In genomic region chr15:72117448-72117697, GRCh38 we compare ENCODE assay signal across 8 cellular contexts. TPM values are rescaled to one million over a fixed set of nuclear protein-coding genes. Genes with fewer than 3 reads are reported as not detected.
A peak's percentile ranks its signal among the peaks of the same experiment; 100 is the strongest.
DNase-seq lines count a peak whose midpoint lies in the region; ATAC-seq, FAIRE-seq and TF ChIP-seq lines count a peak whose summit lies in the region.

No MANE protein-coding gene starts in this region.

- H3K4me2 ChIP-seq in Karpas-422 (ENCODE audit: low read depth, low read length, poor library complexity, severe bottlenecking) (peak overlapping the region; percentile 85), HepG2 (ENCODE audit: low read depth, low read length) (peak overlapping the region; percentile 96)

- H3K4me3 ChIP-seq in Karpas-422 (ENCODE audit: low read length) (peak overlapping the region; percentile 80), HepG2 (replicated peaks in 1 of 3; ENCODE audit: insufficient read depth in 1 of 3, low read depth in 2 of 3, low read length in 3 of 3) (peak overlapping the region; percentile 74 to 95 (median 93))

- CTCF ChIA-PET in HepG2 (lab: Yijun Ruan, JAX; ENCODE audit: low intra/inter-chr PET ratio, low total read pairs): no interaction called here

- H3K79me2 ChIP-seq in Karpas-422 (ENCODE audit: low read length) (peaks cover 56% of the 10 kb centered on the region), HepG2 (ENCODE audit: insufficient read depth, low read length) (peaks cover 13% of the 10 kb centered on the region)

- H3K36me3 ChIP-seq in Karpas-422 (ENCODE audit: insufficient read depth, low read length): no peaks in the 10 kb centered on the region
- no peaks in the 10 kb centered on the region for H3K36me3 ChIP-seq in HepG2 (replicated peaks in 1 of 2; ENCODE audit: control insufficient read depth in 1 of 2, insufficient read depth in 2 of 2, low read length in 2 of 2)

- WGBS in HepG2 (ENCODE audit: low lambda C conversion rate): no CpG with 5 or more reads among the region's 27 CpGs

- DNase-seq in GDM1 (lab: John Stamatoyannopoulos, UW) (peak; percentile 54), H4 (ENCODE audit: low spot score) (peak; percentile 56), Karpas-422 (no peak), cerebellum (ENCODE audit: low spot score) (peak; percentile 33), HepG2 (ENCODE audit: low spot score) (peak; percentile 32), cerebellar nuclear complex (lab: John Stamatoyannopoulos, UW) (no peak)
- DNase-seq in activated CD4-positive, CD25-positive, alpha-beta regulatory T cell treated with anti-CD3 and anti-CD28 coated beads, Interleukin-2, amount 50 U/mL, for 72 hours: peak; percentile 76
- peak; percentile 35 to 77 (median 35) for DNase-seq in stimulated activated CD4-positive, alpha-beta T cell treated with anti-CD3 and anti-CD28 coated beads, TNF-alpha, amount 100 ng/mL, for 24 hours (ENCODE audit: low read depth in 3 of 3)

- H3K9me3 ChIP-seq in Karpas-422 (ENCODE audit: low read length): no peaks in the 10 kb centered on the region
- H3K9me3 ChIP-seq in HepG2 (ENCODE audit: low read length): no peaks in the 10 kb centered on the region

- H4K20me1 ChIP-seq in Karpas-422 (ENCODE audit: insufficient read depth, low read depth, low read length) (no peaks in the 10 kb centered on the region), HepG2 (ENCODE audit: insufficient read depth, low read length) (no peaks in the 10 kb centered on the region)

- peak; percentile 79 for ATAC-seq in HepG2

- TF ChIP-seq CTCF in HepG2 (CRISPR knock-in tag; IDR thresholded peaks at IDR 0.05): no peak

- BruUV-seq in HepG2 (replicated peaks; lab: Mats Ljungman, UMichigan): no TSS peak

- H3K27ac ChIP-seq in Karpas-422 (ENCODE audit: low read length): peak overlapping the region; percentile 87
- peak overlapping the region; percentile 73 for H3K27ac ChIP-seq in HepG2 (ENCODE audit: extremely low read length, insufficient read depth, low read length)

- H3K9ac ChIP-seq in Karpas-422 (ENCODE audit: low read length): peak overlapping the region; percentile 82
- peak overlapping the region; percentile 70 for H3K9ac ChIP-seq in HepG2 (ENCODE audit: insufficient read depth, low read depth, low read length)

- TF ChIP-seq EP300 in HepG2 (IDR thresholded peaks at IDR 0.05; ENCODE audit: low read depth in 2 of 2, low read length in 2 of 2) (no peak), HepG2 (CRISPR knock-in tag; IDR thresholded peaks at IDR 0.05; ENCODE audit: borderline replicate concordance) (no peak)

- no peak for FAIRE-seq in HepG2 (lab: Jason Lieb, UNC)

- no peaks in the 10 kb centered on the region for H3K27me3 ChIP-seq in Karpas-422 (ENCODE audit: low read length)
- H3K27me3 ChIP-seq in HepG2 (ENCODE audit: control insufficient read depth in 1 of 2, insufficient read depth in 2 of 2, low read length in 2 of 2): no peaks in the 10 kb centered on the region

- intact Hi-C loops in HepG2 (cut with micrococcal nuclease; ENCODE audit: unreplicated experiment): no loop called here

- TF ChIP-seq POLR2A in HepG2 (IDR thresholded peaks at IDR 0.05; ENCODE audit: insufficient read depth in 1 of 2, low read depth in 2 of 2, low read length in 2 of 2): no peak

- H2AFZ ChIP-seq in Karpas-422 (ENCODE audit: low read length) (peak overlapping the region; percentile 19; the same call in 1 of the 2 replicates), HepG2 (ENCODE audit: low read length) (no peak overlapping the region)

- POLR2A ChIA-PET in HepG2 (lab: Yijun Ruan, JAX): interaction anchor here (1.5 kb wide), 1 partner anchor 13 kb away, joined by 3 read pairs; no protein-coding TSS in a partner anchor

- TF ChIP-seq RAD21 in HepG2 (CRISPR knock-in tag; IDR thresholded peaks at IDR 0.05): no peak

- no peaks in the 10 kb centered on the region for H3K9me2 ChIP-seq in Karpas-422 (replicated peaks; ENCODE audit: insufficient read depth, low read length)

- in situ Hi-C loops in HepG2 (cut with HindIII; ENCODE audit: extremely low pct_ligation_motif_present, low pct_unique_long_range_greater_than_20kb): no loop called here

- H3K4me1 ChIP-seq in Karpas-422 (ENCODE audit: low read length) (peaks cover 44% of the 10 kb centered on the region), HepG2 (ENCODE audit: insufficient read depth, low read length) (peaks cover 26% of the 10 kb centered on the region)

TF ChIP-seq in HepG2, 621 proteins besides CTCF, POLR2A, EP300 and RAD21 (continues in another document):
- TF ChIP-seq ZNF777 (CRISPR knock-in tag; IDR thresholded peaks at IDR 0.05) (no peak), MZF1 (CRISPR knock-in tag; IDR thresholded peaks at IDR 0.05; ENCODE audit: borderline replicate concordance) (no peak), ZNF143 (CRISPR knock-in tag; IDR thresholded peaks at IDR 0.05) (no peak), ATAD3A (CRISPR knock-in tag; IDR thresholded peaks at IDR 0.05) (no peak), ZSCAN20 (CRISPR knock-in tag; IDR thresholded peaks at IDR 0.05; ENCODE audit: borderline replicate concordance) (no peak), BHLHE40 (IDR thresholded peaks at IDR 0.05; ENCODE audit: low read length) (no peak), ZNF776 (CRISPR knock-in tag; IDR thresholded peaks at IDR 0.05) (no peak; the same call in none of the 2 replicates), MYNN (CRISPR knock-in tag; IDR thresholded peaks at IDR 0.05; ENCODE audit: low read depth) (no peak), SAP130 (CRISPR knock-in tag; IDR thresholded peaks at IDR 0.05; ENCODE audit: low read depth) (no peak; the same call in 1 of the 2 replicates), SSRP1 (CRISPR knock-in tag; IDR thresholded peaks at IDR 0.05) (no peak), HNF4G (IDR thresholded peaks at IDR 0.05; ENCODE audit: borderline replicate concordance, low read depth, low read length) (no peak), HNF4G (CRISPR knock-in tag; IDR thresholded peaks at IDR 0.05; ENCODE audit: borderline replicate concordance, low read depth) (no peak), TCF12 (IDR thresholded peaks at IDR 0.05) (no peak), TCF12 (CRISPR knock-in tag; IDR thresholded peaks at IDR 0.05) (peak; percentile 82; the same call in 1 of the 2 replicates), RFXANK (CRISPR knock-in tag; IDR thresholded peaks at IDR 0.05) (no peak)

RNA-seq across cellular contexts. Expression of gene MYO9A, which starts 0.6 kb away (rescaled TPM):
- 9.4 and 20.3 TPM in 2 replicates for total RNA-seq in H4 (2014; rRNA removed; shearing (Covaris generic))
- 78.5 and 142 TPM in 2 replicates for total RNA-seq in Karpas-422 (2014; rRNA removed; shearing (Covaris generic); ENCODE audit: low replicate concordance)
- total RNA-seq in cerebellum (119 TPM), HepG2 (2016; rRNA removed; fragmentation: Illumina TruSeq; extraction: Trizol) (12.9 and 15.3 TPM in 2 replicates)
- total RNA-seq in HepG2 (2016; cell fraction: cytosol; rRNA removed; fragmentation: Illumina TruSeq; extraction: Trizol; ENCODE audit: low read depth): 23.4 and 25.1 TPM in 2 replicates
- total RNA-seq in HepG2 (2016; cell fraction: insoluble cytoplasmic fraction; rRNA removed; fragmentation: Illumina TruSeq; extraction: Trizol): 12.3 and 13.5 TPM in 2 replicates
- total RNA-seq in HepG2 (2016; cell fraction: membrane; rRNA removed; fragmentation: Illumina TruSeq; extraction: Trizol): 13.0 and 19.2 TPM in 2 replicates
- total RNA-seq in HepG2 (2016; cell fraction: nucleus; rRNA removed; fragmentation: Illumina TruSeq; extraction: Trizol): 22.0 and 25.2 TPM in 2 replicates
- polyA plus RNA-seq in HepG2 (2011; rRNA removed): 4.8 and 5.8 TPM in 2 replicates
- polyA plus RNA-seq in HepG2 (2011; cell fraction: cytosol; rRNA removed): 2.2 and 3.1 TPM in 2 replicates
- polyA plus RNA-seq in HepG2 (2011; cell fraction: nucleus; rRNA removed): 9.4 and 11.5 TPM in 2 replicates
- 4.1 and 4.7 TPM in 2 replicates for polyA plus RNA-seq in HepG2 (2012)
- 0.09 and 0.14 TPM in 2 replicates for polyA plus RNA-seq in HepG2 (2016; cell fraction: cytosol; fragmentation: Illumina TruSeq; extraction: Trizol; ENCODE audit: low read depth)
- 3.3 and 4.5 TPM in 2 replicates for polyA plus RNA-seq in HepG2 (2016; cell fraction: insoluble cytoplasmic fraction; fragmentation: Illumina TruSeq; extraction: Trizol; ENCODE audit: low read depth)
- polyA plus RNA-seq in HepG2 (2016; cell fraction: membrane; fragmentation: Illumina TruSeq; extraction: Trizol; ENCODE audit: low read depth): 0.35 and 0.40 TPM in 2 replicates
- polyA plus RNA-seq in HepG2 (2016; cell fraction: nucleus; fragmentation: Illumina TruSeq; extraction: Trizol; ENCODE audit: insufficient read depth, low read depth): 7.8 and 8.8 TPM in 2 replicates
- polyA minus RNA-seq in HepG2 (2011; rRNA and poly(A)+ RNA removed; ENCODE audit: low replicate concordance): 31.5 and 58.0 TPM in 2 replicates
- polyA minus RNA-seq in HepG2 (2011; cell fraction: cytosol; rRNA and poly(A)+ RNA removed): 14.8 TPM in 2 replicates
- polyA minus RNA-seq in HepG2 (2011; cell fraction: nucleus; rRNA and poly(A)+ RNA removed): 75.4 and 78.3 TPM in 2 replicates

RNA-seq across cellular contexts. Expression of gene SENP8, which starts 0.8 kb away (rescaled TPM):
- total RNA-seq in H4 (2014; rRNA removed; shearing (Covaris generic)): 2.5 and 3.2 TPM in 2 replicates
- 1.0 and 6.8 TPM in 2 replicates for total RNA-seq in Karpas-422 (2014; rRNA removed; shearing (Covaris generic); ENCODE audit: low replicate concordance)
- total RNA-seq in cerebellum: 3.0 TPM
- 2.7 and 4.2 TPM in 2 replicates for total RNA-seq in HepG2 (2016; rRNA removed; fragmentation: Illumina TruSeq; extraction: Trizol)
- total RNA-seq in HepG2 (2016; cell fraction: cytosol; rRNA removed; fragmentation: Illumina TruSeq; extraction: Trizol; ENCODE audit: low read depth): 1.7 and 2.0 TPM in 2 replicates
- 2.9 and 3.6 TPM in 2 replicates for total RNA-seq in HepG2 (2016; cell fraction: insoluble cytoplasmic fraction; rRNA removed; fragmentation: Illumina TruSeq; extraction: Trizol)
- 3.1 and 4.7 TPM in 2 replicates for total RNA-seq in HepG2 (2016; cell fraction: membrane; rRNA removed; fragmentation: Illumina TruSeq; extraction: Trizol)
- total RNA-seq in HepG2 (2016; cell fraction: nucleus; rRNA removed; fragmentation: Illumina TruSeq; extraction: Trizol): 1.5 and 1.9 TPM in 2 replicates
- polyA plus RNA-seq in HepG2 (2011; rRNA removed): 2.8 and 3.0 TPM in 2 replicates
- 0.67 and 1.2 TPM in 2 replicates for polyA plus RNA-seq in HepG2 (2011; cell fraction: cytosol; rRNA removed)
- 0.55 and 0.76 TPM in 2 replicates for polyA plus RNA-seq in HepG2 (2011; cell fraction: nucleus; rRNA removed)
- polyA plus RNA-seq in HepG2 (2012): 1.3 and 1.6 TPM in 2 replicates
- 0.55 and 0.58 TPM in 2 replicates for polyA plus RNA-seq in HepG2 (2016; cell fraction: cytosol; fragmentation: Illumina TruSeq; extraction: Trizol; ENCODE audit: low read depth)
- polyA plus RNA-seq in HepG2 (2016; cell fraction: insoluble cytoplasmic fraction; fragmentation: Illumina TruSeq; extraction: Trizol; ENCODE audit: low read depth): 3.7 and 4.8 TPM in 2 replicates
- polyA plus RNA-seq in HepG2 (2016; cell fraction: membrane; fragmentation: Illumina TruSeq; extraction: Trizol; ENCODE audit: low read depth): 0.64 and 1.0 TPM in 2 replicates
- 1.7 and 2.0 TPM in 2 replicates for polyA plus RNA-seq in HepG2 (2016; cell fraction: nucleus; fragmentation: Illumina TruSeq; extraction: Trizol; ENCODE audit: insufficient read depth, low read depth)
- polyA minus RNA-seq in HepG2 (2011; rRNA and poly(A)+ RNA removed; ENCODE audit: low replicate concordance): 8.9 and 17.1 TPM in 2 replicates
- 2.3 and 2.9 TPM in 2 replicates for polyA minus RNA-seq in HepG2 (2011; cell fraction: cytosol; rRNA and poly(A)+ RNA removed)
- 0.90 and 1.7 TPM in 2 replicates for polyA minus RNA-seq in HepG2 (2011; cell fraction: nucleus; rRNA and poly(A)+ RNA removed)

Comparison
In these comparisons a context has a peak if more than half of its experiments do, and no peak if none do; other contexts are left out.
1. DNase-seq: peak in GDM1 (single experiment), H4 (single experiment), activated CD4-positive, CD25-positive, alpha-beta regulatory T cell treated with anti-CD3 and anti-CD28 coated beads, Interleukin-2, amount 50 U/mL, for 72 hours (single experiment), cerebellum (single experiment), HepG2 (single experiment) and stimulated activated CD4-positive, alpha-beta T cell treated with anti-CD3 and anti-CD28 coated beads, TNF-alpha, amount 100 ng/mL, for 24 hours (3 of 3); none in Karpas-422 (single experiment) and cerebellar nuclear complex (0 of 2).